16 cellular contexts compared by ENCODE assay signal in genomic region chr6:43248107-43248506, GRCh38. TPM values are rescaled to one million over a fixed set of nuclear protein-coding genes. Genes with fewer than 3 reads are reported as not detected.
DNase-seq lines count a peak whose midpoint lies in the region; ATAC-seq and TF ChIP-seq lines count a peak whose summit lies in the region.
"Had no signal": no experiment of that assay in that cellular context is flagged by ENCODE, and none has a peak within 500 bp of the region (broad histone marks: within the 10 kb centered on the region; RNA-seq: fewer than 3 reads in every experiment).

No MANE protein-coding gene starts in this region.

- peaks cover 18% of the 10 kb centered on the region for H3K27me3 Mint-ChIP-seq in activated CD4-positive, alpha-beta T cell treated with anti-CD3 and anti-CD28 coated beads for 36 hours
- peaks cover 11 to 21% of the 10 kb centered on the region in 2 donors for H3K27me3 Mint-ChIP-seq in T-cell
- peaks cover 43% of the 10 kb centered on the region for H3K27me3 Mint-ChIP-seq in endodermal cell (ENCODE audit: insufficient read depth)
- H3K27me3 Mint-ChIP-seq in neural progenitor cell (ENCODE audit: insufficient read depth, low read depth) = peaks cover 10% of the 10 kb centered on the region

- no peak for TF ChIP-seq POLR2A in GM18505 (IDR thresholded peaks at IDR 0.05; ENCODE audit: borderline replicate concordance, extremely low read depth, insufficient read depth, insufficient read length)

- H2AFZ ChIP-seq in neural progenitor cell (replicated peaks) = peak overlapping the region; percentile 71

- CTCF ChIA-PET in activated CD4-positive, alpha-beta T cell treated with anti-CD3 and anti-CD28 coated beads for 36 hours (lab: Charles Lee) = interaction anchor here (0.6 to 1.9 kb wide), 2 partner anchors 19 to 269 kb away, joined by 3 to 8 read pairs; partner anchors contain the start of gene DNPH1
- CTCF ChIA-PET in T-cell (lab: Charles Lee) = interaction anchor here in 1 of 2 donors (0.5 kb wide), 1 partner anchor 247 kb away, joined by 4 read pairs; no protein-coding TSS in a partner anchor

- H3K79me2 ChIP-seq in neural progenitor cell (ENCODE audit: low read depth) = no peaks in the 10 kb centered on the region

- intact Hi-C loops in activated CD4-positive, alpha-beta T cell treated with anti-CD3 and anti-CD28 coated beads for 36 hours (cut with DNase I, micrococcal nuclease) = loop anchor here in 1 of 2 experiments (5.0 kb wide), 1 partner anchor 76 kb away; the partner anchor contains the start of gene SRF

- H3K9me3 ChIP-seq in endodermal cell (ENCODE audit: control insufficient read depth, low read length) (no peaks in the 10 kb centered on the region), neural progenitor cell (ENCODE audit: low read depth) (no peaks in the 10 kb centered on the region)
- H3K9me3 ChIP-seq: Peyer's patch had no signal

- H3K27me3 ChIP-seq in endodermal cell (ENCODE audit: control insufficient read depth, insufficient read depth, low read length, poor library complexity, severe bottlenecking) (peaks cover 53% of the 10 kb centered on the region), neural progenitor cell (peaks cover 42% of the 10 kb centered on the region)

- H3K9ac ChIP-seq in endodermal cell (ENCODE audit: extremely low read depth, low read length, poor library complexity, severe bottlenecking) (no peak overlapping the region), neural progenitor cell (no peak overlapping the region)

- no peak for ATAC-seq in activated CD4-positive, alpha-beta T cell treated with anti-CD3 and anti-CD28 coated beads for 36 hours
- ATAC-seq in T-cell (replicated peaks in 1 of 4) (no peak), GM18505 (IDR thresholded peaks at IDR 0.05; ENCODE audit: unreplicated experiment) (no peak)

- peak overlapping the region; percentile 62 for H3K27ac Mint-ChIP-seq in activated CD4-positive, alpha-beta T cell treated with anti-CD3 and anti-CD28 coated beads for 36 hours
- no peak overlapping the region for H3K27ac Mint-ChIP-seq in T-cell
- H3K27ac Mint-ChIP-seq in endodermal cell = no peak overlapping the region
- peak overlapping the region; percentile 69 for H3K27ac Mint-ChIP-seq in neural progenitor cell

- peak overlapping the region; percentile 68 for H3K4me3 Mint-ChIP-seq in activated CD4-positive, alpha-beta T cell treated with anti-CD3 and anti-CD28 coated beads for 36 hours
- peak overlapping the region; percentile 82 to 85 (median 85) for H3K4me3 Mint-ChIP-seq in T-cell
- peak overlapping the region; percentile 78 for H3K4me3 Mint-ChIP-seq in endodermal cell
- H3K4me3 Mint-ChIP-seq in neural progenitor cell = peak overlapping the region; percentile 89

- peaks cover 25% of the 10 kb centered on the region for H3K4me1 Mint-ChIP-seq in activated CD4-positive, alpha-beta T cell treated with anti-CD3 and anti-CD28 coated beads for 36 hours
- H3K4me1 Mint-ChIP-seq in T-cell = peaks cover 11 to 20% (median 14%) of the 10 kb centered on the region in 3 donors
- peaks cover 22% of the 10 kb centered on the region for H3K4me1 Mint-ChIP-seq in endodermal cell
- peaks cover 35% of the 10 kb centered on the region for H3K4me1 Mint-ChIP-seq in neural progenitor cell

- POLR2A ChIA-PET in activated CD4-positive, alpha-beta T cell treated with anti-CD3 and anti-CD28 coated beads for 36 hours (lab: Charles Lee) = no interaction called here
- POLR2A ChIA-PET in T-cell (lab: Charles Lee) = interaction anchor here in 1 of 2 donors (0.6 kb wide), 1 partner anchor 227 kb away, joined by 3 read pairs; no protein-coding TSS in a partner anchor

- H3K36me3 ChIP-seq in endodermal cell (ENCODE audit: control insufficient read depth, insufficient read depth, low read length) (no peaks in the 10 kb centered on the region), neural progenitor cell (no peaks in the 10 kb centered on the region)
- H3K36me3 ChIP-seq: Peyer's patch had no signal

- no peaks in the 10 kb centered on the region for H3K9me3 Mint-ChIP-seq in activated CD4-positive, alpha-beta T cell treated with anti-CD3 and anti-CD28 coated beads for 36 hours (ENCODE audit: low read depth)
- no peaks in the 10 kb centered on the region for H3K9me3 Mint-ChIP-seq in T-cell
- no peaks in the 10 kb centered on the region for H3K9me3 Mint-ChIP-seq in endodermal cell
- H3K9me3 Mint-ChIP-seq in neural progenitor cell = no peaks in the 10 kb centered on the region

- no peaks in the 10 kb centered on the region for H3K36me3 Mint-ChIP-seq in activated CD4-positive, alpha-beta T cell treated with anti-CD3 and anti-CD28 coated beads for 36 hours (ENCODE audit: low read depth)
- H3K36me3 Mint-ChIP-seq in T-cell (no peaks in the 10 kb centered on the region), endodermal cell (ENCODE audit: low read depth) (no peaks in the 10 kb centered on the region), neural progenitor cell (no peaks in the 10 kb centered on the region)

- peak overlapping the region; percentile 97 for H3K4me2 ChIP-seq in neural progenitor cell

- no peaks in the 10 kb centered on the region for H4K20me1 ChIP-seq in neural progenitor cell (ENCODE audit: low read depth)

- WGBS in endodermal cell (ENCODE audit: insufficient coverage in 1 of 2, insufficient read length in 1 of 2), 2 experiments = 82 to 100% methylated on average over 1 to 3 of the region's 3 CpGs

- TF ChIP-seq CTCF in endodermal cell (conservative IDR thresholded peaks at IDR 0.05) = no peak
- no peak for TF ChIP-seq CTCF in neural progenitor cell (IDR thresholded peaks at IDR 0.05)

- H3K4me3 ChIP-seq in endodermal cell (ENCODE audit: low read length) (no peak overlapping the region), neural progenitor cell (peak overlapping the region; percentile 91)

- no peak for DNase-seq in activated CD4-positive, alpha-beta T cell treated with anti-CD3 and anti-CD28 coated beads for 36 hours
- DNase-seq in activated CD4-positive, alpha-beta T cell treated with anti-CD3 and anti-CD28 coated beads, Interleukin-2, amount 50 U/mL, for 48 hours = no peak
- DNase-seq in T-cell (no peak), endodermal cell (no peak), neural progenitor cell (ENCODE audit: low spot score) (no peak), HuH-7 (ENCODE audit: low spot score) (no peak), NCI-H1092 (lab: John Stamatoyannopoulos, UW) (no peak)
- DNase-seq: 8988T; Calu3; Peyer's patch; stimulated activated CD4-positive, alpha-beta T cell treated with anti-CD3 and anti-CD28 coated beads, Interleukin-12 subunit alpha, Interleukin-12 subunit beta, amount 100 ng/mL, for 4 hours had no signal

- H3K4me1 ChIP-seq in endodermal cell (ENCODE audit: control insufficient read depth, insufficient read depth, low read length) = no peaks in the 10 kb centered on the region
- peaks cover 14% of the 10 kb centered on the region for H3K4me1 ChIP-seq in neural progenitor cell

- H3K27ac ChIP-seq in endodermal cell (ENCODE audit: low read depth, low read length) (no peak overlapping the region), neural progenitor cell (no peak overlapping the region)

- peaks cover 16% of the 10 kb centered on the region for H3F3A ChIP-seq in neural progenitor cell (ENCODE audit: low read depth)

RNA-seq across cellular contexts. Expression of gene TTBK1, which starts 4.8 kb away (rescaled TPM):
- total RNA-seq in activated CD4-positive, alpha-beta T cell treated with anti-CD3 and anti-CD28 coated beads for 36 hours = under 1 TPM; 0.30 to 0.40 TPM
- under 1 TPM in 2 of 5 donors, not detected in 3; 0.03 to 0.07 TPM for total RNA-seq in T-cell
- total RNA-seq in endodermal cell = under 1 TPM; 0.62 TPM
- 2.1 TPM for polyA plus RNA-seq in endodermal cell (2013, experiment 1 of 2)
- polyA plus RNA-seq in endodermal cell (2013, experiment 2 of 2) = 1.6 TPM
- 1.7 and 3.2 TPM in 2 replicates for total RNA-seq in neural progenitor cell (ENCODE audit: low replicate concordance)

RNA-seq across cellular contexts. Expression of gene DNPH1, which starts 18.8 kb away (rescaled TPM):
- 10 to 100 TPM; 58.5 to 80.3 TPM for total RNA-seq in activated CD4-positive, alpha-beta T cell treated with anti-CD3 and anti-CD28 coated beads for 36 hours
- total RNA-seq in T-cell = 10 to 100 TPM; 28.5 to 76.1 (median 57.5) TPM
- 10 to 100 TPM; 48.2 to 66.5 TPM for total RNA-seq in endodermal cell
- 64.4 TPM for polyA plus RNA-seq in endodermal cell (2013, experiment 1 of 2)
- 61.0 TPM for polyA plus RNA-seq in endodermal cell (2013, experiment 2 of 2)
- 25.2 and 113 TPM in 2 replicates for total RNA-seq in neural progenitor cell (ENCODE audit: low replicate concordance)

RNA-seq across cellular contexts. Expression of gene SLC22A7, which starts 50.0 kb away (rescaled TPM):
- not detected for total RNA-seq in activated CD4-positive, alpha-beta T cell treated with anti-CD3 and anti-CD28 coated beads for 36 hours
- total RNA-seq in T-cell (not detected), endodermal cell (not detected), neural progenitor cell (ENCODE audit: low replicate concordance) (not detected in 2 replicates)
- not detected for polyA plus RNA-seq in endodermal cell (2013, experiment 1 of 2)
- polyA plus RNA-seq in endodermal cell (2013, experiment 2 of 2) = not detected
- total RNA-seq: activated CD8-positive, alpha-beta memory T cell treated with anti-CD3 and anti-CD28 coated beads for 36 hours; Calu3; osteocyte; T-helper 2 cell treated with Interferon-gamma antibody and Interleukin-4, amounts not matched to agents 100 ng/mL and 5 ng/mL, for 36 hours; urinary bladder had no signal

Comparison
In these comparisons a context has a peak if more than half of its experiments do, and no peak if none do; other contexts are left out.
1. H3K27ac Mint-ChIP-seq: peak in activated CD4-positive, alpha-beta T cell treated with anti-CD3 and anti-CD28 coated beads for 36 hours (single experiment) and neural progenitor cell (single experiment); none in T-cell (0 of 2) and endodermal cell (single experiment).
2. Peak in every context shown above with its lines, with median percentiles within 50 percentile points of each other: H3K4me3 Mint-ChIP-seq.